ENCODE assay signal across 1 cellular context in the genomic region with DNA sequence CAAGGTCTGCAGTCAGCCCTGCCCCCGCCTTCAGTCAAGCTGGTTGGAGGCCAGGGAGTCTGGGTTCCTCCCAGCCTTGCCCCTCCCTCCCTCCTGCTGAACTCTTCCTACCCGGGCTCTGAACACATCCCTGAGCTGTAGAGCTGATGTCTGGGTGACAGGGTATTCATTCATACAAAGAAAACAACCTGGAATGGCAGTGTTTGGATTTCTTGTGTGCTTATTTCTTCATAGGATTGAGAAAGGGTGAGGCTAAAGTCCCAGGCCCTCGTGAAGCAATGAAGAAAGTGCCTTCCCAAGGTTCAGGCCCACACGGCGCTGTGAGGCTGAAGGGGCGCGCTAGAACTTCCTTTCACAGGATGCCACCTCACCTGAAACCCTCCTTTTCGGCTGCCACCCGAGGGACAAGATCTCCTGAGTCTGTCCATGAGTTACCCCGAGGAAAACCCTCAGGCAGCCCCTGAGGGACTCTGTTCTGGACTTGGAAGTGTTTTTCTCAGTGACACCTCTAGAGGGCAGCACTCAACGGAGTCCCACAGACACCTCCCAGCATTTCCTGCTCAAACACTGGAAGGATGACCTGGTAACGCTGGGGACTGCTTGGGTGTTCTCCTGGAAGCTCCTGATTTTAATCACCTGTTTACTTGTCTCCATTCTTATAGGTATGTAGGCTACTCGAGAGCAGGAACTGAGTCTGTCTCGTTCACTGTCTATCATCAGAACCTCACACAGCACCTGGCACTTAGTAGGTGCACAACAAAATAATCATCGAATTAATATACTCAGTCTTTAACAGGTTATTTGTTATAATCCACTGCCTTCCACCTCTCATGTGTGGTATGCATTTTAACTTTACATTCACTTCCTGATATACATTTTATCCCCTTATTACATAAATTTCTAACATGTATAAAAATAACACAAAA.
TF ChIP-seq lines count a peak whose summit lies in the region.

No MANE protein-coding gene starts in this region.

TF ChIP-seq in endothelial cell of umbilical vein, 7 proteins besides CTCF, POLR2A, EP300 and RAD21:
- no peak for TF ChIP-seq JUN (IDR thresholded peaks at IDR 0.05; ENCODE audit: borderline replicate concordance, insufficient read depth, insufficient read length, low read depth)
- TF ChIP-seq GATA2 (IDR thresholded peaks at IDR 0.05; ENCODE audit: insufficient read depth, insufficient read length, low read depth, low read length), result no peak
- TF ChIP-seq FOS (IDR thresholded peaks at IDR 0.05; ENCODE audit: borderline replicate concordance, insufficient read depth, low read length), result no peak
- TF ChIP-seq, protein P1, sequence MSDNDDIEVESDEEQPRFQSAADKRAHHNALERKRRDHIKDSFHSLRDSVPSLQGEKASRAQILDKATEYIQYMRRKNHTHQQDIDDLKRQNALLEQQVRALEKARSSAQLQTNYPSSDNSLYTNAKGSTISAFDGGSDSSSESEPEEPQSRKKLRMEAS (IDR thresholded peaks at IDR 0.05; ENCODE audit: insufficient read depth, insufficient read length), result no peak
- TF ChIP-seq MYC (IDR thresholded peaks at IDR 0.05; ENCODE audit: low read depth, low read length), result no peak
TF ChIP-seq in endothelial cell of umbilical vein: peak in this region for 0.
